Comparison of ENCODE assay signal across 26 cellular contexts in genomic region chr13:62908321-62908720, GRCh38.
"Had no signal": no experiment of that assay in that cellular context is flagged by ENCODE, and none has a peak within 500 bp of the region (broad histone marks: within the 10 kb centered on the region; RNA-seq: fewer than 3 reads in every experiment).

No MANE protein-coding gene starts in this region.

- H3K4me1 Mint-ChIP-seq: immature natural killer cell; memory B cell; stimulated activated naive B cell treated with anti-CD40 and anti-IgM and Interleukin-4, amounts not matched to agents 10 μg/mL and 1 μg/mL and 100 μg/mL, for 72 hours had no signal

- H3K27ac Mint-ChIP-seq: immature natural killer cell; memory B cell; natural killer cell treated with Interleukin-12 subunit alpha and Interleukin-12 subunit beta and Interleukin-15 and Interleukin-18, amount 100 ng/mL, for 72 hours; progenitor cell of endocrine pancreas; stimulated activated naive B cell treated with anti-CD40 and anti-IgM and Interleukin-4, amounts not matched to agents 10 μg/mL and 1 μg/mL and 100 μg/mL, for 72 hours; stimulated activated naive CD8-positive, alpha-beta T cell treated with anti-CD3 and anti-CD28 coated beads, Interleukin-15, Interleukin-2, amounts not matched to agents 100 ng/mL and 50 ng/mL, for 24 hours had no signal

- H3K36me3 Mint-ChIP-seq: immature natural killer cell; memory B cell; stimulated activated naive B cell treated with anti-CD40 and anti-IgM and Interleukin-4, amounts not matched to agents 10 μg/mL and 1 μg/mL and 100 μg/mL, for 72 hours had no signal

- H3K9me3 Mint-ChIP-seq: memory B cell; neural crest cell; stimulated activated naive CD8-positive, alpha-beta T cell treated with anti-CD3 and anti-CD28 coated beads, Interleukin-15, Interleukin-2, amounts not matched to agents 100 ng/mL and 50 ng/mL, for 24 hours had no signal

- H3K36me3 ChIP-seq: heart right ventricle, right lobe of liver, thoracic aorta, tibial nerve, upper lobe of left lung had no signal

- H3K79me2 ChIP-seq: parathyroid adenoma had no signal

- DNase-seq: dermis blood vessel endothelial cell; effector memory CD4-positive, alpha-beta T cell; foreskin melanocyte; glutamatergic neuron; heart right ventricle; hypothalamus; immature natural killer cell; islet precursor cell; kidney glomerular epithelial cell; left colon; right lobe of liver; small intestine; stimulated activated CD4-positive, alpha-beta T cell treated with anti-CD3 and anti-CD28 coated beads, Interleukin-15, amount 100 ng/mL, for 24 hours; stimulated activated CD4-positive, alpha-beta T cell treated with anti-CD3 and anti-CD28 coated beads, Interleukin-2, amount 100 ng/mL, for 48 hours; stimulated activated naive B cell treated with anti-CD40 and anti-IgM and Interleukin-4, amounts not matched to agents 10 μg/mL and 1 μg/mL and 100 μg/mL, for 72 hours; upper lobe of left lung had no signal

- H2AFZ ChIP-seq: parathyroid adenoma had no signal

- H3K4me1 ChIP-seq: heart right ventricle, parathyroid adenoma, right lobe of liver, tibial nerve, upper lobe of left lung had no signal

- H3K9me3 ChIP-seq: heart right ventricle, right lobe of liver, thoracic aorta, tibial nerve, upper lobe of left lung had no signal

- H3K27me3 Mint-ChIP-seq: memory B cell; natural killer cell treated with Interleukin-12 subunit alpha and Interleukin-12 subunit beta and Interleukin-15 and Interleukin-18, amount 100 ng/mL, for 72 hours; progenitor cell of endocrine pancreas; stimulated activated naive B cell treated with anti-CD40 and anti-IgM and Interleukin-4, amounts not matched to agents 10 μg/mL and 1 μg/mL and 100 μg/mL, for 72 hours; stimulated activated naive CD8-positive, alpha-beta T cell treated with anti-CD3 and anti-CD28 coated beads, Interleukin-15, Interleukin-2, amounts not matched to agents 100 ng/mL and 50 ng/mL, for 24 hours had no signal

- H3K4me3 Mint-ChIP-seq: immature natural killer cell; memory B cell; natural killer cell treated with Interleukin-12 subunit alpha and Interleukin-12 subunit beta and Interleukin-15 and Interleukin-18, amount 100 ng/mL, for 72 hours; neural crest cell; stimulated activated naive B cell treated with anti-CD40 and anti-IgM and Interleukin-4, amounts not matched to agents 10 μg/mL and 1 μg/mL and 100 μg/mL, for 72 hours; stimulated activated naive CD8-positive, alpha-beta T cell treated with anti-CD3 and anti-CD28 coated beads, Interleukin-15, Interleukin-2, amounts not matched to agents 100 ng/mL and 50 ng/mL, for 24 hours had no signal

- H3K27me3 ChIP-seq: heart right ventricle, right lobe of liver, tibial nerve, upper lobe of left lung had no signal

- H3K4me3 ChIP-seq: coronary artery, heart right ventricle, lung, right lobe of liver, thoracic aorta, tibial nerve, upper lobe of left lung had no signal

- H3K9ac ChIP-seq: parathyroid adenoma had no signal

- H3K27ac ChIP-seq: coronary artery, heart right ventricle, parathyroid adenoma, right lobe of liver, thoracic aorta, tibial nerve, upper lobe of left lung had no signal
